10 cellular contexts compared by ENCODE assay signal in genomic region chr3:111012388-111013248, GRCh38. TPM values are rescaled to one million over a fixed set of nuclear protein-coding genes. Genes with fewer than 3 reads are reported as not detected.
DNase-seq lines count a peak whose midpoint lies in the region; ATAC-seq and TF ChIP-seq lines count a peak whose summit lies in the region.
"Had no signal": no experiment of that assay in that cellular context is flagged by ENCODE, and none has a peak within 500 bp of the region (broad histone marks: within the 10 kb centered on the region; RNA-seq: fewer than 3 reads in every experiment).

No MANE protein-coding gene starts in this region.

- no peak overlapping the region for H3K4me3 Mint-ChIP-seq in neural crest cell
- H3K4me3 Mint-ChIP-seq: activated naive CD4-positive, alpha-beta T cell treated with anti-CD3 and anti-CD28 coated beads, Interleukin-2, amount 10 ng/mL, durations not matched to agents 7 days and 5 days had no signal

- TF ChIP-seq RAD21 in Ishikawa (IDR thresholded peaks at IDR 0.05; ENCODE audit: low read depth), result peak; percentile 81

- intact Hi-C loops in mammary epithelial cell (cut with micrococcal nuclease), result loop anchor here (1.0 to 2.0 kb wide), 2 partner anchors 326 to 526 kb away; no protein-coding TSS in a partner anchor

- 46% methylated on average over 6 of the region's 7 CpGs for WGBS in mammary epithelial cell (ENCODE audit: low coverage, missing lambda C conversion rate)

- no peaks in the 10 kb centered on the region for H3K36me3 ChIP-seq in mammary epithelial cell (ENCODE audit: insufficient read depth, low read length)
- H3K36me3 ChIP-seq: transverse colon had no signal

- no peak overlapping the region for H2AFZ ChIP-seq in mammary epithelial cell (ENCODE audit: low read depth, low read length)

- no peak overlapping the region for H3K9ac ChIP-seq in mammary epithelial cell (ENCODE audit: insufficient read depth, low read length)

- H3K27ac ChIP-seq in mammary epithelial cell (ENCODE audit: insufficient read depth, low read depth, low read length), result no peak overlapping the region
- H3K27ac ChIP-seq: transverse colon had no signal

- no peaks in the 10 kb centered on the region for H3K9me3 ChIP-seq in mammary epithelial cell (replicated peaks; ENCODE audit: insufficient read depth, low read length)
- H3K9me3 ChIP-seq: transverse colon had no signal

- H3K4me2 ChIP-seq in mammary epithelial cell (ENCODE audit: insufficient read depth, low read depth, low read length), result no peak overlapping the region

- in situ Hi-C loops in mammary epithelial cell (cut with MboI; ENCODE audit: low sequenced_read_pairs in 2 of 2), result no loop called here

- H4K20me1 ChIP-seq in mammary epithelial cell (ENCODE audit: insufficient read depth, low read length), result no peaks in the 10 kb centered on the region

- no peak overlapping the region for H3K4me3 ChIP-seq in mammary epithelial cell (replicated peaks in 1 of 3; ENCODE audit: insufficient read depth in 1 of 3, low read depth in 2 of 3, low read length in 3 of 3)
- H3K4me3 ChIP-seq: transverse colon had no signal

- no peak for ATAC-seq in GM21526 (IDR thresholded peaks at IDR 0.05; ENCODE audit: low FRiP score, unreplicated experiment)

- no peaks in the 10 kb centered on the region for H3K79me2 ChIP-seq in mammary epithelial cell (ENCODE audit: insufficient read depth, low read length)

- dilution Hi-C loops in mammary epithelial cell (cut with HindIII; ENCODE audit: low sequenced_read_pairs), result no loop called here

- CTCF ChIA-PET in mammary epithelial cell (lab: Charles Lee; ENCODE audit: low non-redundant PET), result no interaction called here

- TF ChIP-seq CTCF in mammary epithelial cell (conservative IDR thresholded peaks at IDR 0.05 in 1 of 2, IDR thresholded peaks at IDR 0.05 in 1 of 2; ENCODE audit: extremely low read depth in 1 of 2, insufficient read depth in 1 of 2, low read depth in 1 of 2, low read length in 2 of 2) (peak in 1 of 2 donors; percentile 48), neural crest cell (conservative IDR thresholded peaks at IDR 0.05) (peak; percentile 35), GM10266 (IDR thresholded peaks at IDR 0.05; ENCODE audit: control insufficient read depth, insufficient read depth, low read depth, missing control alignments) (no peak)

- H3K27me3 Mint-ChIP-seq in neural crest cell (ENCODE audit: low read depth), result no peaks in the 10 kb centered on the region
- H3K27me3 Mint-ChIP-seq: activated naive CD4-positive, alpha-beta T cell treated with anti-CD3 and anti-CD28 coated beads, Interleukin-2, amount 10 ng/mL, durations not matched to agents 7 days and 5 days had no signal

- no peaks in the 10 kb centered on the region for H3K9me3 Mint-ChIP-seq in neural crest cell
- H3K9me3 Mint-ChIP-seq: activated naive CD4-positive, alpha-beta T cell treated with anti-CD3 and anti-CD28 coated beads, Interleukin-2, amount 10 ng/mL, durations not matched to agents 7 days and 5 days had no signal

- H3K36me3 Mint-ChIP-seq in neural crest cell (ENCODE audit: low read depth), result no peaks in the 10 kb centered on the region
- H3K36me3 Mint-ChIP-seq: activated naive CD4-positive, alpha-beta T cell treated with anti-CD3 and anti-CD28 coated beads, Interleukin-2, amount 10 ng/mL, durations not matched to agents 7 days and 5 days had no signal

- H3K4me1 ChIP-seq in mammary epithelial cell (ENCODE audit: insufficient read depth, low read length), result no peaks in the 10 kb centered on the region
- H3K4me1 ChIP-seq: transverse colon had no signal

- no peak for TF ChIP-seq EP300 in Ishikawa (IDR thresholded peaks at IDR 0.05; ENCODE audit: borderline replicate concordance)

- BruUV-seq in mammary epithelial cell (replicated peaks; lab: Mats Ljungman, UMichigan), result no TSS peak

- peaks cover 1% of the 10 kb centered on the region for H3K27me3 ChIP-seq in mammary epithelial cell (ENCODE audit: insufficient read depth, low read length)
- H3K27me3 ChIP-seq: transverse colon had no signal

- peak; percentile 41 for DNase-seq in ELF-1 (ENCODE audit: low read depth, low spot score)
- DNase-seq in mammary epithelial cell, result peak; percentile 31
- DNase-seq in neural crest cell (ENCODE audit: low read depth, low spot score), result no peak
- DNase-seq in GM10266 (ENCODE audit: extremely low spot score), result no peak
- no peak for DNase-seq in GF-D8 (lab: John Stamatoyannopoulos, UW)
- DNase-seq: activated naive CD4-positive, alpha-beta T cell treated with anti-CD3 and anti-CD28 coated beads, Interleukin-2, amount 10 ng/mL, durations not matched to agents 7 days and 5 days; MV-4-11; transverse colon had no signal

- H3K4me1 Mint-ChIP-seq in neural crest cell, result no peaks in the 10 kb centered on the region
- H3K4me1 Mint-ChIP-seq: activated naive CD4-positive, alpha-beta T cell treated with anti-CD3 and anti-CD28 coated beads, Interleukin-2, amount 10 ng/mL, durations not matched to agents 7 days and 5 days had no signal

- no peak overlapping the region for H3K27ac Mint-ChIP-seq in neural crest cell (ENCODE audit: unreplicated experiment)

TF ChIP-seq in Ishikawa, 13 proteins besides CTCF, POLR2A, EP300 and RAD21:
- no peak for TF ChIP-seq NFIC (IDR thresholded peaks at IDR 0.05)
- no peak for TF ChIP-seq TEAD4 (IDR thresholded peaks at IDR 0.05)
- no peak for TF ChIP-seq EGR1 (IDR thresholded peaks at IDR 0.05)
- TF ChIP-seq CREB1 (IDR thresholded peaks at IDR 0.05; ENCODE audit: low read depth), result no peak
- TF ChIP-seq FOXM1 (IDR thresholded peaks at IDR 0.05; ENCODE audit: borderline replicate concordance, low read depth), result no peak
- no peak for TF ChIP-seq MAX (IDR thresholded peaks at IDR 0.05)
- no peak for TF ChIP-seq YY1 (IDR thresholded peaks at IDR 0.05; ENCODE audit: low read depth)
- TF ChIP-seq TAF1 (IDR thresholded peaks at IDR 0.05; ENCODE audit: low read depth), result no peak
- TF ChIP-seq REST (IDR thresholded peaks at IDR 0.05; ENCODE audit: low read depth), result no peak
- no peak for TF ChIP-seq CEBPB (IDR thresholded peaks at IDR 0.05)
- TF ChIP-seq ZBTB7A (IDR thresholded peaks at IDR 0.05; ENCODE audit: low read depth), result no peak
- TF ChIP-seq USF1 (IDR thresholded peaks at IDR 0.05), result no peak
- no peak for TF ChIP-seq TCF12 (IDR thresholded peaks at IDR 0.05; ENCODE audit: low read depth)

RNA-seq across cellular contexts. Expression of gene NECTIN3, which starts 59.0 kb away (rescaled TPM):
- total RNA-seq in mammary epithelial cell (10 to 100 TPM; 11.6 to 12.5 TPM), neural crest cell (39.8 and 40.9 TPM in 2 replicates)
- 4.8 TPM for polyA plus RNA-seq in mammary epithelial cell
- polyA minus RNA-seq in mammary epithelial cell, result not detected

Comparison
In these comparisons a context has a peak if more than half of its experiments do, and no peak if none do; other contexts are left out.
1. DNase-seq: peak in ELF-1 (single experiment) and mammary epithelial cell (single experiment); none in neural crest cell (single experiment), GM10266 (single experiment) and GF-D8 (single experiment).